Comparison of ENCODE assay signal across 16 cellular contexts in genomic region chr1:55300975-55301374, GRCh38.
DNase-seq lines count a peak whose midpoint lies in the region; ATAC-seq and TF ChIP-seq lines count a peak whose summit lies in the region.
"Had no signal": no experiment of that assay in that cellular context is flagged by ENCODE, and none has a peak within 500 bp of the region (broad histone marks: within the 10 kb centered on the region; RNA-seq: fewer than 3 reads in every experiment).

No MANE protein-coding gene starts in this region.

- H3K36me3 ChIP-seq in BLaER1 treated with 17β-estradiol and CSF1 and Interleukin-3, amounts not matched to agents 10 nM and 100 nM = 0 out of 22 replicates have a peak, but pooled peaks cover 0 to 5% (median 0%) of the 10 kb centered on the region in 11 experiments

- H3K4me2 ChIP-seq in BLaER1 treated with 17β-estradiol and CSF1 and Interleukin-3, amounts not matched to agents 10 nM and 100 nM = peak overlapping the region in 9 of 11 experiments; percentile 26 to 81 (median 70); a peak in 19 of 22 replicates

- H3K36me3 Mint-ChIP-seq in progenitor cell of endocrine pancreas (ENCODE audit: insufficient read depth) = no peaks in the 10 kb centered on the region
- H3K36me3 Mint-ChIP-seq: CD14-positive monocyte had no signal

- H3K9ac ChIP-seq in BLaER1 treated with 17β-estradiol and CSF1 and Interleukin-3, amounts not matched to agents 10 nM and 100 nM = no peak overlapping the region
- H3K9ac ChIP-seq: GM23248 had no signal

- H3K27me3 Mint-ChIP-seq in progenitor cell of endocrine pancreas = peaks cover 25% of the 10 kb centered on the region
- H3K27me3 Mint-ChIP-seq: CD4-positive, alpha-beta T cell had no signal

- H3K4me3 Mint-ChIP-seq in progenitor cell of endocrine pancreas (ENCODE audit: low read depth) = no peak overlapping the region
- H3K4me3 Mint-ChIP-seq: CD14-positive monocyte; CD4-positive, alpha-beta T cell had no signal

- no peak overlapping the region for H3K4me3 ChIP-seq in BLaER1 treated with 17β-estradiol and CSF1 and Interleukin-3, amounts not matched to agents 10 nM and 100 nM
- H3K4me3 ChIP-seq: GM23248 had no signal

- no peaks in the 10 kb centered on the region for H3K4me1 Mint-ChIP-seq in progenitor cell of endocrine pancreas (ENCODE audit: low read depth)
- H3K4me1 Mint-ChIP-seq: CD14-positive monocyte had no signal

- peaks cover 4% of the 10 kb centered on the region for H3K9me3 Mint-ChIP-seq in progenitor cell of endocrine pancreas (ENCODE audit: low read depth)
- H3K9me3 Mint-ChIP-seq: CD4-positive, alpha-beta T cell had no signal

- peaks cover 0 to 71% (median 66%) of the 10 kb centered on the region in 10 experiments; a peak in 18 of 20 replicates for H3K4me1 ChIP-seq in BLaER1 treated with 17β-estradiol and CSF1 and Interleukin-3, amounts not matched to agents 10 nM and 100 nM

- intact Hi-C loops in Right ventricle myocardium superior (cut with DNase I) = no loop called here
- intact Hi-C loops in cardiac septum (cut with DNase I) = no loop called here

- no peaks in the 10 kb centered on the region; a peak in 1 of 22 replicates for H4K20me1 ChIP-seq in BLaER1 treated with 17β-estradiol and CSF1 and Interleukin-3, amounts not matched to agents 10 nM and 100 nM

- peaks cover 0 to 7% (median 0%) of the 10 kb centered on the region in 11 experiments; a peak in 2 of 22 replicates for H3K27me3 ChIP-seq in BLaER1 treated with 17β-estradiol and CSF1 and Interleukin-3, amounts not matched to agents 10 nM and 100 nM

- peak; percentile 46 for DNase-seq in Right ventricle myocardium superior
- no peak for DNase-seq in cardiac septum (ENCODE audit: low spot score)
- DNase-seq in progenitor cell of endocrine pancreas (ENCODE audit: low spot score, unreplicated experiment) = no peak
- no peak for DNase-seq in foreskin melanocyte
- DNase-seq: Calu3; CD4-positive, alpha-beta T cell; COR-L47; DMS53; DMS79 treated with DMSO at 0.1 percent for 48 hours; GF-D8; GM23248; H7; HCEC 1CT had no signal

- H3K27ac Mint-ChIP-seq in progenitor cell of endocrine pancreas = peak overlapping the region; percentile 29
- H3K27ac Mint-ChIP-seq: CD4-positive, alpha-beta T cell had no signal

- no peak overlapping the region; a peak in 1 of 22 replicates for H3K27ac ChIP-seq in BLaER1 treated with 17β-estradiol and CSF1 and Interleukin-3, amounts not matched to agents 10 nM and 100 nM
- H3K27ac ChIP-seq: GM23248 had no signal

- peaks cover 10 to 34% (median 26%) of the 10 kb centered on the region in 11 experiments for H3K9me3 ChIP-seq in BLaER1 treated with 17β-estradiol and CSF1 and Interleukin-3, amounts not matched to agents 10 nM and 100 nM (replicated peaks in 1 of 11)

- TF ChIP-seq CTCF in progenitor cell of endocrine pancreas (IDR thresholded peaks at IDR 0.05; ENCODE audit: unreplicated experiment) = no peak

- ATAC-seq in Right ventricle myocardium superior (ENCODE audit: poor library complexity) (no peak), GM18498 (IDR thresholded peaks at IDR 0.05; ENCODE audit: unreplicated experiment) (no peak)
